In the genomic region with DNA sequence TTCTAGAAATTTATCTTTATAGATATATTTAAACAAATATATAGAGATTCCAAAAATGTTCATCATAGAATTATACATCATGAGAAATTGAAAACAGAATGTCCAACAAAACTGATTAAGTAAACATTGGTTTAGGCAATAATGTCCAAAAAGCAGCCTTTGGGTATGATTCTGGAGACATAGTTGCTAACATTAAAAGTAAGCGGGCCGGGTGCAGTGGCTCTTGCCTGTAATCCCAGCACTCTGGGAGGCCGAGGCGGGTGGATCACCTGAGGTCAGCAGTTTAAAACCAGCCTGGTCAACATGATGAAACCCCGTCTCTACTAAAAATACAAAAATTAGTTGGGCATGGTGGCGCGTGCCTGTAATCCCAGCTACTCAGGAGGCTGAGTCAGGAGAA, we compare ENCODE assay signal across 13 cellular contexts. TPM values are rescaled to one million over a fixed set of nuclear protein-coding genes. Genes with fewer than 3 reads are reported as not detected.
DNase-seq lines count a peak whose midpoint lies in the region; TF ChIP-seq lines count a peak whose summit lies in the region.
"Not testable (repeated sequence)": the region's sequence is repeated elsewhere in the genome, so short reads cannot be mapped to it uniquely, and the experiment has no call there.
"Had no signal": no experiment of that assay in that cellular context is flagged by ENCODE, and none has a peak within 500 bp of the region (broad histone marks: within the 10 kb centered on the region; RNA-seq: fewer than 3 reads in every experiment).

No MANE protein-coding gene starts in this region.

- H4K20me1 ChIP-seq in MM.1S (ENCODE audit: insufficient read depth, low read length); SK-N-SH (ENCODE audit: insufficient read depth): not testable (repeated sequence)

- H3F3A ChIP-seq in MM.1S (ENCODE audit: insufficient read depth, low read length) (peaks cover 11% of the 10 kb centered on the region), SK-N-SH (replicated peaks; ENCODE audit: insufficient read depth) (peaks cover 23% of the 10 kb centered on the region)

- not testable (repeated sequence) for H3K9ac ChIP-seq in MM.1S (ENCODE audit: low read length); SK-N-SH
- peak overlapping the region; percentile 34 for H3K9ac ChIP-seq in skeletal muscle satellite cell (ENCODE audit: low read depth, low read length)

- not testable (repeated sequence) for H3K9me3 Mint-ChIP-seq in HFFc6

- H3K4me1 ChIP-seq in ACC112 (ENCODE audit: control insufficient read depth, insufficient read depth, low read length, unreplicated experiment) (peaks cover 18% of the 10 kb centered on the region), MM.1S (ENCODE audit: low read length) (peaks cover 11% of the 10 kb centered on the region; the same call in 1 of the 2 replicates), skeletal muscle satellite cell (ENCODE audit: control insufficient read depth, insufficient read depth, low read length) (peaks cover 29% of the 10 kb centered on the region)
- not testable (repeated sequence) for H3K4me1 ChIP-seq in SK-N-SH (ENCODE audit: control insufficient read depth in 1 of 2, insufficient read depth in 2 of 2, low read depth in 1 of 2, low read length in 1 of 2)

- not testable (repeated sequence) for TF ChIP-seq EP300 in SK-N-SH (IDR thresholded peaks at IDR 0.05; ENCODE audit: borderline replicate concordance in 1 of 2, low read depth in 1 of 2, low read length in 1 of 2)

- in situ Hi-C loops in brain microvascular endothelial cell (cut with HindIII; ENCODE audit: low pct_ligation_motif_present, low sequenced_read_pairs) = not testable (repeated sequence)

- H3K36me3 ChIP-seq in ACC112 (ENCODE audit: insufficient read depth, low read length); MM.1S (replicated peaks; ENCODE audit: insufficient read depth, low read length); SK-N-SH (replicated peaks in 1 of 2; ENCODE audit: control insufficient read depth in 1 of 2, insufficient read depth in 2 of 2, low read length in 1 of 2); brain microvascular endothelial cell (replicated peaks); skeletal muscle satellite cell (ENCODE audit: insufficient read depth, low read length): not testable (repeated sequence)

- peak overlapping the region; percentile 93 for H3K27ac ChIP-seq in ACC112 (ENCODE audit: low read depth, low read length)
- H3K27ac ChIP-seq in MM.1S (ENCODE audit: low read length) = not testable (repeated sequence)
- H3K27ac ChIP-seq in SK-N-SH (ENCODE audit: low read depth in 2 of 2, low read length in 1 of 2) = peak overlapping the region in 1 of 2 experiments; percentile 84; a peak in 2 of 4 replicates
- H3K27ac ChIP-seq in brain microvascular endothelial cell = peak overlapping the region; percentile 83

- not testable (repeated sequence) for H3K27me3 ChIP-seq in ACC112 (ENCODE audit: insufficient read depth, low read length); MM.1S (replicated peaks; ENCODE audit: insufficient read depth, low read length); SK-N-SH (ENCODE audit: insufficient read depth); brain microvascular endothelial cell (replicated peaks); skeletal muscle satellite cell (ENCODE audit: control insufficient read depth, insufficient read depth, low read length)

- not testable (repeated sequence) for H3K9me2 ChIP-seq in MM.1S (replicated peaks; ENCODE audit: insufficient read depth, low read length); SK-N-SH

- H3K79me2 ChIP-seq in ACC112 (ENCODE audit: control insufficient read depth, insufficient read depth, low read length, unreplicated experiment); MM.1S (ENCODE audit: low read length); SK-N-SH (ENCODE audit: insufficient read depth): not testable (repeated sequence)

- peaks cover 40% of the 10 kb centered on the region for H3K4me1 Mint-ChIP-seq in HFFc6 (ENCODE audit: low read depth)

- H3K4me3 Mint-ChIP-seq in HFFc6 = peak overlapping the region; percentile 9; the same call in 1 of the 2 replicates

- H3K9me3 ChIP-seq in MM.1S (replicated peaks; ENCODE audit: insufficient read depth, low read length); SK-N-SH; skeletal muscle satellite cell (replicated peaks; ENCODE audit: low read length): not testable (repeated sequence)

- H2AFZ ChIP-seq in ACC112 (ENCODE audit: low read length, unreplicated experiment); MM.1S (ENCODE audit: low read length); SK-N-SH (ENCODE audit: low read depth): not testable (repeated sequence)

- H3K4me2 ChIP-seq in MM.1S (ENCODE audit: low read depth, low read length) = peak overlapping the region; percentile 83; the same call in 1 of the 2 replicates
- peak overlapping the region; percentile 44; the same call in 1 of the 2 replicates for H3K4me2 ChIP-seq in SK-N-SH
- H3K4me2 ChIP-seq in skeletal muscle satellite cell (ENCODE audit: low read length) = not testable (repeated sequence)

- 93% methylated on average over 7 of the region's 7 CpGs for WGBS in SK-N-SH (ENCODE audit: low lambda C conversion rate)

- not testable (repeated sequence) for H3K27ac Mint-ChIP-seq in HFFc6

- DNase-seq in HFFc6, MM.1S, SK-N-SH, brain microvascular endothelial cell: not testable (repeated sequence)
- DNase-seq in fibroblast of peridontal ligament (ENCODE audit: extremely low read depth) = peak; percentile 29

- not testable (repeated sequence) for H3K27me3 Mint-ChIP-seq in HFFc6 (ENCODE audit: insufficient read depth)

- H3K36me3 Mint-ChIP-seq in HFFc6 (ENCODE audit: low read depth) = not testable (repeated sequence)

- TF ChIP-seq CTCF in HFFc6 (IDR thresholded peaks at IDR 0.05); MM.1S (IDR thresholded peaks at IDR 0.05; ENCODE audit: low read length); SK-N-SH (IDR thresholded peaks at IDR 0.05); brain microvascular endothelial cell (IDR thresholded peaks at IDR 0.05; ENCODE audit: low read depth, low read length, missing control alignments): not testable (repeated sequence)

- CTCF ChIA-PET in SK-N-SH (lab: Yijun Ruan, JAX) = not testable (repeated sequence)

- POLR2A ChIA-PET in SK-N-SH (lab: Yijun Ruan, JAX) = not testable (repeated sequence)

- not testable (repeated sequence) for H3K4me3 ChIP-seq in ACC112 (ENCODE audit: low read depth, low read length); MM.1S (ENCODE audit: low read length); SK-N-SH (ENCODE audit: low read depth in 2 of 2, low read length in 1 of 2); brain microvascular endothelial cell (ENCODE audit: low read depth, low read length); skeletal muscle satellite cell (ENCODE audit: low read length)

- not testable (repeated sequence) for TF ChIP-seq RAD21 in SK-N-SH (IDR thresholded peaks at IDR 0.05; ENCODE audit: low read length)

RNA-seq across cellular contexts. Expression of gene UBE2U, which starts 20.8 kb away (rescaled TPM):
- not detected for total RNA-seq in HFFc6 (2021; fragmentation: NEBNext Ultra II Directional; extraction: Animal tissue kit (Norgen Biotek cat#: 25700))
- not detected in 2 replicates for polyA plus RNA-seq in SK-N-SH (2012; rRNA removed)
- polyA plus RNA-seq in SK-N-SH (2012; cell fraction: cytosol; rRNA removed) = not detected in 2 replicates
- 0.18 TPM in 1 of 2 replicates, not detected in the other for polyA plus RNA-seq in SK-N-SH (2012; cell fraction: nucleus; rRNA removed)
- total RNA-seq in skeletal muscle satellite cell (2012; rRNA removed) = not detected in 2 replicates
- total RNA-seq: CD4-positive, alpha-beta T cell; CD8-positive, alpha-beta memory T cell; GM12878; GM23338; H9 had no signal
- polyA plus RNA-seq: CD14-positive monocyte; CD8-positive, alpha-beta memory T cell; GM12878; GM23338 had no signal
